17 cellular contexts compared by ENCODE assay signal in the genomic region with DNA sequence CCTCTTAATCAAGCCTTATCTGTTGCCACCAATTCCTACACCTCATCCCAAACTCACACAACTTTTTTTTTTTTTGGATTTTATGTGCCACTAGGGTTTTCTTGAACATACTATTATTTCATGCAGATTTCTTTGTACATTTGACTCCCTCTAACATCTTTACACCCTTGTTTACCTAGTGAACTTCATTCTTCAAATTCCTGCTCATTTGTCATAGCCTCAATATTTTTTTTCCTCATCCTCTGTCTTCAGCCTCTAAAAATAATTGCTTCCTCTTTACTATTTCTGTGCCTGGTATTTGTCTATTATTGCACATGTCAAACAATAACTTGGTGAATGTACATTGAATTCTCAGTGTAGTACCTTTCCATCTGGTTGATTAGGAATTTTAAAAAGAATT. TPM values are rescaled to one million over a fixed set of nuclear protein-coding genes. Genes with fewer than 3 reads are reported as not detected.
DNase-seq lines count a peak whose midpoint lies in the region; ATAC-seq, FAIRE-seq and TF ChIP-seq lines count a peak whose summit lies in the region.
"Had no signal": no experiment of that assay in that cellular context is flagged by ENCODE, and none has a peak within 500 bp of the region (broad histone marks: within the 10 kb centered on the region; RNA-seq: fewer than 3 reads in every experiment).

No MANE protein-coding gene starts in this region.

- no peak for ATAC-seq in naive thymus-derived CD4-positive, alpha-beta T cell

- H3K36me3 Mint-ChIP-seq in HFFc6 (ENCODE audit: low read depth), result peaks cover 17% of the 10 kb centered on the region
- H3K36me3 Mint-ChIP-seq in astrocyte (ENCODE audit: low read depth, unreplicated experiment), result peaks cover 3% of the 10 kb centered on the region
- H3K36me3 Mint-ChIP-seq in naive thymus-derived CD4-positive, alpha-beta T cell, result peaks cover 0 to 28% (median 5%) of the 10 kb centered on the region in 5 donors
- H3K36me3 Mint-ChIP-seq in CD4-positive, alpha-beta memory T cell, result peaks cover 0 to 15% of the 10 kb centered on the region in 2 donors

- H3K4ac ChIP-seq in neuronal stem cell (ENCODE audit: low read length), result no peak overlapping the region

- no peaks in the 10 kb centered on the region for H3K9me3 Mint-ChIP-seq in HFFc6
- H3K9me3 Mint-ChIP-seq in astrocyte (ENCODE audit: unreplicated experiment), result peaks cover 1% of the 10 kb centered on the region
- H3K9me3 Mint-ChIP-seq in naive thymus-derived CD4-positive, alpha-beta T cell, result peaks cover 0 to 6% (median 0%) of the 10 kb centered on the region in 11 donors
- peaks cover 0 to 1% (median 0%) of the 10 kb centered on the region in 8 donors for H3K9me3 Mint-ChIP-seq in CD4-positive, alpha-beta memory T cell
- H3K9me3 Mint-ChIP-seq: CD4-positive, CD25-positive, alpha-beta regulatory T cell had no signal

- H2BK120ac ChIP-seq in neuronal stem cell (ENCODE audit: low read depth, low read length), result no peak overlapping the region

- no peaks in the 10 kb centered on the region for H3K9me3 ChIP-seq in astrocyte (ENCODE audit: insufficient read depth, low read depth, low read length)
- no peaks in the 10 kb centered on the region for H3K9me3 ChIP-seq in naive thymus-derived CD4-positive, alpha-beta T cell (ENCODE audit: control insufficient read depth in 2 of 3, low read length in 3 of 3)
- H3K9me3 ChIP-seq in CD4-positive, alpha-beta memory T cell (ENCODE audit: control insufficient read depth in 1 of 2, low read length in 2 of 2), result no peaks in the 10 kb centered on the region
- H3K9me3 ChIP-seq in neuronal stem cell (replicated peaks in 1 of 2; ENCODE audit: control insufficient read depth in 2 of 2, insufficient read depth in 1 of 2, low read depth in 1 of 2, low read length in 2 of 2), result peaks cover 0 to 6% of the 10 kb centered on the region in 2 donors
- no peaks in the 10 kb centered on the region for H3K9me3 ChIP-seq in effector memory CD4-positive, alpha-beta T cell (ENCODE audit: control insufficient read depth, low read length)
- H3K9me3 ChIP-seq: SJCRH30 had no signal

- FAIRE-seq in astrocyte (lab: Jason Lieb, UNC), result peak; percentile 20
- FAIRE-seq: A204.1 had no signal

- H3K4me1 Mint-ChIP-seq in HFFc6 (ENCODE audit: low read depth) (peaks cover 30% of the 10 kb centered on the region), astrocyte (ENCODE audit: low read depth, unreplicated experiment) (peaks cover 9% of the 10 kb centered on the region)
- peaks cover 23 to 69% (median 56%) of the 10 kb centered on the region in 7 donors for H3K4me1 Mint-ChIP-seq in naive thymus-derived CD4-positive, alpha-beta T cell
- peaks cover 24 to 66% (median 52%) of the 10 kb centered on the region in 4 donors for H3K4me1 Mint-ChIP-seq in CD4-positive, alpha-beta memory T cell

- H3K27ac ChIP-seq in astrocyte (ENCODE audit: low read depth, low read length), result no peak overlapping the region
- no peak overlapping the region for H3K27ac ChIP-seq in naive thymus-derived CD4-positive, alpha-beta T cell (ENCODE audit: low read depth, low read length)
- no peak overlapping the region for H3K27ac ChIP-seq in CD4-positive, alpha-beta memory T cell (ENCODE audit: low read depth, low read length)
- H3K27ac ChIP-seq in neuronal stem cell (replicated peaks; ENCODE audit: low read length), result no peak overlapping the region
- no peak overlapping the region for H3K27ac ChIP-seq in effector memory CD4-positive, alpha-beta T cell (ENCODE audit: insufficient read depth, low read length, poor library complexity, severe bottlenecking)
- no peak overlapping the region for H3K27ac ChIP-seq in coronary artery
- H3K27ac ChIP-seq: SJCRH30 had no signal

- no peak overlapping the region for H3K23ac ChIP-seq in neuronal stem cell (ENCODE audit: low read depth, low read length, poor library complexity)

- no peak overlapping the region for H3K9ac ChIP-seq in astrocyte (ENCODE audit: low read length)
- H3K9ac ChIP-seq in neuronal stem cell (ENCODE audit: low read depth, low read length, poor library complexity), result no peak overlapping the region

- CTCF ChIA-PET in naive thymus-derived CD4-positive, alpha-beta T cell (lab: Charles Lee), result no interaction called here
- CTCF ChIA-PET in CD4-positive, alpha-beta memory T cell (lab: Charles Lee; ENCODE audit: partially characterized antibody), result no interaction called here

- no peak for TF ChIP-seq CTCF in AG10803 (conservative IDR thresholded peaks at IDR 0.05; ENCODE audit: low read length)
- TF ChIP-seq CTCF in HFFc6 (IDR thresholded peaks at IDR 0.05), result no peak
- TF ChIP-seq CTCF in astrocyte (IDR thresholded peaks at IDR 0.05; ENCODE audit: insufficient read depth, low read depth, low read length), result no peak
- no peak for TF ChIP-seq CTCF in coronary artery (IDR thresholded peaks at IDR 0.05)

- peak overlapping the region; percentile 34; the same call in 1 of the 2 replicates for H3K4me3 Mint-ChIP-seq in HFFc6
- no peak overlapping the region for H3K4me3 Mint-ChIP-seq in astrocyte (ENCODE audit: unreplicated experiment)
- H3K4me3 Mint-ChIP-seq in naive thymus-derived CD4-positive, alpha-beta T cell, result peak overlapping the region in 1 of 10 donors; percentile 2
- no peak overlapping the region for H3K4me3 Mint-ChIP-seq in CD4-positive, alpha-beta memory T cell

- POLR2A ChIA-PET in naive thymus-derived CD4-positive, alpha-beta T cell (lab: Charles Lee), result no interaction called here
- POLR2A ChIA-PET in CD4-positive, alpha-beta memory T cell (lab: Charles Lee; ENCODE audit: partially characterized antibody), result no interaction called here

- no peak overlapping the region for H4K8ac ChIP-seq in neuronal stem cell (ENCODE audit: low read depth, low read length)

- H3K79me1 ChIP-seq in neuronal stem cell (ENCODE audit: low read depth, low read length), result no peaks in the 10 kb centered on the region

- peaks cover 33% of the 10 kb centered on the region for H3K79me2 ChIP-seq in astrocyte (ENCODE audit: insufficient read depth, low read length)

- H3K4me3 ChIP-seq in AG10803 (ENCODE audit: low read length) (no peak overlapping the region), astrocyte (ENCODE audit: insufficient read depth, low read depth, low read length) (no peak overlapping the region), neuronal stem cell (ENCODE audit: low read length in 2 of 2) (no peak overlapping the region), coronary artery (no peak overlapping the region)
- no peak overlapping the region for H3K4me3 ChIP-seq in naive thymus-derived CD4-positive, alpha-beta T cell (ENCODE audit: low read length)
- H3K4me3 ChIP-seq in CD4-positive, alpha-beta memory T cell (ENCODE audit: low read length in 2 of 2), result no peak overlapping the region
- no peak overlapping the region for H3K4me3 ChIP-seq in effector memory CD4-positive, alpha-beta T cell (ENCODE audit: insufficient read depth, low read depth, low read length, poor library complexity, severe bottlenecking)
- H3K4me3 ChIP-seq: SJCRH30 had no signal

- H2BK5ac ChIP-seq in neuronal stem cell (ENCODE audit: low read length), result no peak overlapping the region

- no peaks in the 10 kb centered on the region for H3K4me1 ChIP-seq in astrocyte (ENCODE audit: insufficient read depth, low read length)
- H3K4me1 ChIP-seq in naive thymus-derived CD4-positive, alpha-beta T cell (ENCODE audit: control insufficient read depth in 2 of 2, insufficient read depth in 2 of 2, low read length in 2 of 2), result peaks cover 0 to 3% of the 10 kb centered on the region in 2 donors
- H3K4me1 ChIP-seq in CD4-positive, alpha-beta memory T cell (ENCODE audit: insufficient read depth, low read length), result peaks cover 27% of the 10 kb centered on the region
- no peaks in the 10 kb centered on the region for H3K4me1 ChIP-seq in neuronal stem cell (ENCODE audit: control insufficient read depth in 2 of 2, insufficient read depth in 1 of 2, low read depth in 1 of 2, low read length in 2 of 2)
- H3K4me1 ChIP-seq in effector memory CD4-positive, alpha-beta T cell (ENCODE audit: control insufficient read depth, insufficient read depth, low read length, poor library complexity, severe bottlenecking), result peaks cover 5% of the 10 kb centered on the region
- H3K4me1 ChIP-seq: SJCRH30 had no signal

- no peaks in the 10 kb centered on the region for H3K27me3 ChIP-seq in astrocyte (ENCODE audit: insufficient read depth, low read length)
- no peaks in the 10 kb centered on the region for H3K27me3 ChIP-seq in naive thymus-derived CD4-positive, alpha-beta T cell (ENCODE audit: control insufficient read depth in 2 of 2, insufficient read depth in 2 of 2, low read length in 2 of 2)
- H3K27me3 ChIP-seq in CD4-positive, alpha-beta memory T cell (ENCODE audit: insufficient read depth, low read length), result no peaks in the 10 kb centered on the region
- H3K27me3 ChIP-seq in neuronal stem cell (ENCODE audit: control insufficient read depth in 3 of 3, insufficient read depth in 3 of 3, low read depth in 1 of 3, low read length in 3 of 3), result no peaks in the 10 kb centered on the region
- no peaks in the 10 kb centered on the region for H3K27me3 ChIP-seq in effector memory CD4-positive, alpha-beta T cell (replicated peaks; ENCODE audit: control insufficient read depth, insufficient read depth, low read length, poor library complexity, severe bottlenecking)
- H3K27me3 ChIP-seq: SJCRH30 had no signal

- no peak overlapping the region for H3K18ac ChIP-seq in neuronal stem cell (ENCODE audit: low read length)

- H2AFZ ChIP-seq in astrocyte (ENCODE audit: low read depth, low read length), result no peak overlapping the region
- H2AFZ ChIP-seq in neuronal stem cell (ENCODE audit: low read length), result no peak overlapping the region

- H4K91ac ChIP-seq in neuronal stem cell (ENCODE audit: low read depth, low read length, poor library complexity), result no peak overlapping the region

- H3K4me2 ChIP-seq in astrocyte (ENCODE audit: low read length) (no peak overlapping the region), neuronal stem cell (ENCODE audit: insufficient read depth, low read length, poor library complexity, severe bottlenecking) (no peak overlapping the region)

- H3K27me3 Mint-ChIP-seq in HFFc6 (ENCODE audit: insufficient read depth) (no peaks in the 10 kb centered on the region; the same call in 1 of the 2 replicates), astrocyte (ENCODE audit: low read depth, unreplicated experiment) (no peaks in the 10 kb centered on the region)
- H3K27me3 Mint-ChIP-seq in naive thymus-derived CD4-positive, alpha-beta T cell, result no peaks in the 10 kb centered on the region
- no peaks in the 10 kb centered on the region for H3K27me3 Mint-ChIP-seq in CD4-positive, alpha-beta memory T cell
- H3K27me3 Mint-ChIP-seq: CD4-positive, CD25-positive, alpha-beta regulatory T cell had no signal

- H2AK5ac ChIP-seq in neuronal stem cell (ENCODE audit: low read depth, low read length), result no peak overlapping the region

- DNase-seq in AG10803 (ENCODE audit: low read depth) (peak; percentile 29), HFFc6 (no peak), astrocyte (ENCODE audit: low read depth) (no peak), neuronal stem cell (ENCODE audit: low spot score) (no peak), coronary artery (ENCODE audit: low spot score) (no peak)
- DNase-seq in naive thymus-derived CD4-positive, alpha-beta T cell, result no peak
- no peak for DNase-seq in CD4-positive, alpha-beta memory T cell
- DNase-seq in effector memory CD4-positive, alpha-beta T cell, result no peak
- DNase-seq: CD4-positive, CD25-positive, alpha-beta regulatory T cell; GOT3; Karpas-422; NCI-H1417; NCI-H1930; NCI-H2171 treated with DMSO at 0.1 percent for 48 hours; NCI-H510A; SJCRH30 had no signal

- H3K27ac Mint-ChIP-seq in HFFc6 (peak overlapping the region; percentile 44), astrocyte (ENCODE audit: unreplicated experiment) (no peak overlapping the region)
- H3K27ac Mint-ChIP-seq in naive thymus-derived CD4-positive, alpha-beta T cell, result peak overlapping the region in 7 of 9 donors; percentile 0 to 83 (median 42)
- H3K27ac Mint-ChIP-seq in CD4-positive, alpha-beta memory T cell, result peak overlapping the region in 2 of 7 donors; percentile 3 to 74

- intact Hi-C loops in naive thymus-derived CD4-positive, alpha-beta T cell (cut with micrococcal nuclease), result no loop called here
- intact Hi-C loops in CD4-positive, alpha-beta memory T cell (cut with micrococcal nuclease), result no loop called here

- H2BK12ac ChIP-seq in neuronal stem cell (ENCODE audit: low read length), result no peak overlapping the region

- H2BK15ac ChIP-seq in neuronal stem cell (ENCODE audit: low read length), result no peak overlapping the region

- no peak overlapping the region for H3K14ac ChIP-seq in neuronal stem cell (ENCODE audit: low read length)

- H4K20me1 ChIP-seq in astrocyte (ENCODE audit: insufficient read depth, low read length), result peaks cover 8% of the 10 kb centered on the region

- H3K36me3 ChIP-seq in astrocyte (ENCODE audit: insufficient read depth, low read length) (no peaks in the 10 kb centered on the region), neuronal stem cell (replicated peaks in 1 of 2; ENCODE audit: control insufficient read depth in 2 of 2, insufficient read depth in 2 of 2, low read length in 2 of 2) (peaks cover 0 to 32% of the 10 kb centered on the region in 2 donors)
- H3K36me3 ChIP-seq in naive thymus-derived CD4-positive, alpha-beta T cell (ENCODE audit: control insufficient read depth in 2 of 3, insufficient read depth in 3 of 3, low read length in 3 of 3), result no peaks in the 10 kb centered on the region
- H3K36me3 ChIP-seq in CD4-positive, alpha-beta memory T cell (ENCODE audit: insufficient read depth, low read length), result no peaks in the 10 kb centered on the region
- no peaks in the 10 kb centered on the region for H3K36me3 ChIP-seq in effector memory CD4-positive, alpha-beta T cell (ENCODE audit: control insufficient read depth, insufficient read depth, low read length)
- H3K36me3 ChIP-seq: SJCRH30 had no signal

RNA-seq across cellular contexts. Expression of a gene that starts 22.0 kb away (rescaled TPM):
- 10 to 100 TPM; 61.2 to 78.7 (median 68.3) TPM for total RNA-seq in HFFc6 (2021; fragmentation: NEBNext Ultra II Directional; extraction: Animal tissue kit (Norgen Biotek cat#: 25700))
- 76.1 and 86.9 TPM in 2 replicates for total RNA-seq in astrocyte
- total RNA-seq in naive thymus-derived CD4-positive, alpha-beta T cell, result 10 to 100 TPM; 24.9 to 45.8 (median 31.7) TPM
- polyA plus RNA-seq in naive thymus-derived CD4-positive, alpha-beta T cell, result 10 to 100 TPM; 56.5 to 91.5 TPM
- total RNA-seq in CD4-positive, alpha-beta memory T cell, result 10 to 100 TPM; 29.3 to 34.3 TPM
- 10 to 100 TPM; 70.1 to 75.7 TPM for polyA plus RNA-seq in CD4-positive, alpha-beta memory T cell
- polyA plus RNA-seq in neuronal stem cell (2013, experiment 1 of 2), result 113 TPM
- 111 TPM for polyA plus RNA-seq in neuronal stem cell (2013, experiment 2 of 2)
